ENCODE assay signal across 8 cellular contexts in the genomic region with DNA sequence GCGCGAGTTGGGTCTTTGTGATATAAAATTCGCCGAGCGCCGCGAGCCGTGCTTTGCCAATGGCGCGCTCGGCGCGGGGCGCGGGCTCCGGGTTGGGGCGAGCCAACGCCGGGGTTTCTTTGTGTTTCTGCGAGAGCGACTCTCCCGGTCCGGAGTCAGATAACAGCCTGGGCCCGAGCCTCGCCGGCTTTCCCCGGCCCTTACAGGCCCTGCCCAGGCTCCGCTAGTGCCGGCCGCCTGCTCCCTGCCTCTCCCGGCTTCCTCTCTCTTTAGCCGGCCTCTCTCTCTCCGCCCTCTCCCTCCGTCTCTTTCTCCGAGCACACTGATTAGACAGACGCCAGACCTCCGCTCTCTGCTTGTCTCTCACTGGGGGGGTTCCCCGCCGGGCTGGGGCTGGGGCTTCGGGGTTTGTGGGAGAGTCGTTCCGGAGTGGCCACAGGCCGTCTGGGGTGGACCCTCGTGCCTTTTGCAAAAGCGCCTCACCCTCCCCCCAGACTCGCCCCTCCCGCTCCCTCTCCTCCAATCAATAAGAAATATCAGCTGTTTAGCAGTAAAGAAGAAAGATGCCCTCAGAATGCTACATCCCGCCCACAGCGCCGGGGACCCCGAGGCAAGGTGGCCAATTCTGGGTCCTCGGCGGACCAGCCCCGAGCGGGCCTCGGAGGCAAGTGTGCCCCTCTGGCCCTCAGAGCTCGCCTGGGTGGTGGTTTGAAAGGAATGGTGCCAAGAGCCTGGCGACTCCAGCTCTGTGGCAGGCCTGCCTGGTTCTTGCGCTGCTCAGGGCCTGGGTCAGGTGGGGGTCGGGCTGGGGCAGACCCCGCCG. TPM values are rescaled to one million over a fixed set of nuclear protein-coding genes. Genes with fewer than 3 reads are reported as not detected.
DNase-seq lines count a peak whose midpoint lies in the region; ATAC-seq and TF ChIP-seq lines count a peak whose summit lies in the region.

No MANE protein-coding gene starts in this region.

- TF ChIP-seq CTCF in cardiac muscle cell (IDR thresholded peaks at IDR 0.05; ENCODE audit: low read depth, low read length), result no peak

- DNase-seq in stimulated activated CD4-positive, alpha-beta T cell treated with anti-CD3 and anti-CD28 coated beads, Interleukin-15, amount 100 ng/mL, for 24 hours, result peak; percentile 20
- no peak for DNase-seq in stimulated activated CD4-positive, alpha-beta T cell treated with anti-CD3 and anti-CD28 coated beads, Interleukin-4, amount 100 ng/mL, for 4 hours
- DNase-seq in activated CD8-positive, alpha-beta T cell treated with anti-CD3 and anti-CD28 coated beads, Interleukin-2, amount 10 ng/mL, durations not matched to agents 7 days and 5 days, result no peak
- peak; percentile 49 to 70 for DNase-seq in cardiac muscle cell (ENCODE audit: low read depth in 1 of 2, low spot score in 1 of 2)
- DNase-seq in occipital lobe (lab: John Stamatoyannopoulos, UW), result no peak
- no peak for DNase-seq in NCI-H2029 treated with DMSO at 0.1 percent for 48 hours (lab: John Stamatoyannopoulos, UW)

- H3K27me3 ChIP-seq in cardiac muscle cell (peaks cover 90% of the 10 kb centered on the region), rectal smooth muscle tissue (ENCODE audit: control insufficient read depth, insufficient read depth, low read length) (no peaks in the 10 kb centered on the region)

- H3K27ac ChIP-seq in cardiac muscle cell (no peak overlapping the region), rectal smooth muscle tissue (ENCODE audit: low read depth, low read length) (peak overlapping the region; percentile 93)

- POLR2A ChIA-PET in activated CD8-positive, alpha-beta T cell treated with anti-CD3 and anti-CD28 coated beads, Interleukin-2, amount 10 ng/mL, durations not matched to agents 7 days and 5 days (lab: Charles Lee), result no interaction called here

- no peaks in the 10 kb centered on the region for H3K36me3 ChIP-seq in cardiac muscle cell
- peaks cover 8% of the 10 kb centered on the region for H3K36me3 ChIP-seq in rectal smooth muscle tissue (ENCODE audit: control insufficient read depth, insufficient read depth, low read length)

- H3K27ac Mint-ChIP-seq in activated CD8-positive, alpha-beta T cell treated with anti-CD3 and anti-CD28 coated beads, Interleukin-2, amount 10 ng/mL, durations not matched to agents 7 days and 5 days, result peak overlapping the region; percentile 20

- H3K27me3 Mint-ChIP-seq in activated CD8-positive, alpha-beta T cell treated with anti-CD3 and anti-CD28 coated beads, Interleukin-2, amount 10 ng/mL, durations not matched to agents 7 days and 5 days (ENCODE audit: low read depth), result peaks cover 75% of the 10 kb centered on the region

- peaks cover 13% of the 10 kb centered on the region for H3K4me1 Mint-ChIP-seq in activated CD8-positive, alpha-beta T cell treated with anti-CD3 and anti-CD28 coated beads, Interleukin-2, amount 10 ng/mL, durations not matched to agents 7 days and 5 days (ENCODE audit: low read depth)

- H3K4me3 ChIP-seq in cardiac muscle cell (peak overlapping the region; percentile 46), rectal smooth muscle tissue (ENCODE audit: low read length) (peak overlapping the region; percentile 96)

- no peaks in the 10 kb centered on the region for H3K9me3 Mint-ChIP-seq in activated CD8-positive, alpha-beta T cell treated with anti-CD3 and anti-CD28 coated beads, Interleukin-2, amount 10 ng/mL, durations not matched to agents 7 days and 5 days (ENCODE audit: insufficient read depth)

- H3K9me3 ChIP-seq in cardiac muscle cell (ENCODE audit: low read depth), result no peaks in the 10 kb centered on the region

- H3K9ac ChIP-seq in rectal smooth muscle tissue (ENCODE audit: low read length), result peak overlapping the region; percentile 71

- H3K36me3 Mint-ChIP-seq in activated CD8-positive, alpha-beta T cell treated with anti-CD3 and anti-CD28 coated beads, Interleukin-2, amount 10 ng/mL, durations not matched to agents 7 days and 5 days (ENCODE audit: low read depth), result peaks cover 10% of the 10 kb centered on the region

- peak overlapping the region; percentile 43 for H3K4me3 Mint-ChIP-seq in activated CD8-positive, alpha-beta T cell treated with anti-CD3 and anti-CD28 coated beads, Interleukin-2, amount 10 ng/mL, durations not matched to agents 7 days and 5 days

- CTCF ChIA-PET in activated CD8-positive, alpha-beta T cell treated with anti-CD3 and anti-CD28 coated beads, Interleukin-2, amount 10 ng/mL, durations not matched to agents 7 days and 5 days (lab: Charles Lee), result no interaction called here

- H3K4me1 ChIP-seq in cardiac muscle cell (ENCODE audit: low read depth) (no peaks in the 10 kb centered on the region), rectal smooth muscle tissue (ENCODE audit: control insufficient read depth, insufficient read depth, low read length) (peaks cover 8% of the 10 kb centered on the region)

- ATAC-seq in activated CD8-positive, alpha-beta T cell treated with anti-CD3 and anti-CD28 coated beads, Interleukin-2, amount 10 ng/mL, durations not matched to agents 7 days and 5 days, result no peak
- no peak for ATAC-seq in GM19328 (IDR thresholded peaks at IDR 0.05; ENCODE audit: unreplicated experiment)

RNA-seq across cellular contexts. Expression of a gene that starts 2.9 kb away (rescaled TPM):
- total RNA-seq in activated CD8-positive, alpha-beta T cell treated with anti-CD3 and anti-CD28 coated beads, Interleukin-2, amount 10 ng/mL, durations not matched to agents 7 days and 5 days, result not detected
- total RNA-seq in cardiac muscle cell (0.63 and 0.99 TPM in 2 replicates), occipital lobe (4.1 TPM)
- polyA plus RNA-seq in cardiac muscle cell, result 1.2 and 1.5 TPM in 2 replicates

Comparison
In these comparisons a context has a peak if more than half of its experiments do, and no peak if none do; other contexts are left out.
1. DNase-seq: peak in stimulated activated CD4-positive, alpha-beta T cell treated with anti-CD3 and anti-CD28 coated beads, Interleukin-15, amount 100 ng/mL, for 24 hours (single experiment) and cardiac muscle cell (2 of 2); none in stimulated activated CD4-positive, alpha-beta T cell treated with anti-CD3 and anti-CD28 coated beads, Interleukin-4, amount 100 ng/mL, for 4 hours (0 of 2), activated CD8-positive, alpha-beta T cell treated with anti-CD3 and anti-CD28 coated beads, Interleukin-2, amount 10 ng/mL, durations not matched to agents 7 days and 5 days (single experiment), occipital lobe (single experiment) and NCI-H2029 treated with DMSO at 0.1 percent for 48 hours (single experiment).